ENCODE assay signal across 25 cellular contexts in genomic region chr17:78182504-78182903, GRCh38. TPM values are rescaled to one million over a fixed set of nuclear protein-coding genes. Genes with fewer than 3 reads are reported as not detected.
"Had no signal": no experiment of that assay in that cellular context is flagged by ENCODE, and none has a peak within 500 bp of the region (broad histone marks: within the 10 kb centered on the region; RNA-seq: fewer than 3 reads in every experiment).

No MANE protein-coding gene starts in this region.

- H3K9me3 Mint-ChIP-seq: immature natural killer cell; memory B cell; naive B cell; nephron progenitor cell; stimulated activated memory B cell treated with anti-CD40 and anti-IgM and Interleukin-4, amounts not matched to agents 10 μg/mL and 1 μg/mL and 100 μg/mL, for 72 hours; stimulated activated naive CD8-positive, alpha-beta T cell treated with anti-CD3 and anti-CD28 coated beads, Interleukin-15, Interleukin-2, amounts not matched to agents 100 ng/mL and 50 ng/mL, for 24 hours had no signal

- H3K4me3 Mint-ChIP-seq: immature natural killer cell; memory B cell; naive B cell; nephron progenitor cell; stimulated activated memory B cell treated with anti-CD40 and anti-IgM and Interleukin-4, amounts not matched to agents 10 μg/mL and 1 μg/mL and 100 μg/mL, for 72 hours; stimulated activated naive CD8-positive, alpha-beta T cell treated with anti-CD3 and anti-CD28 coated beads, Interleukin-15, Interleukin-2, amounts not matched to agents 100 ng/mL and 50 ng/mL, for 24 hours had no signal

- H3K36me3 Mint-ChIP-seq: immature natural killer cell, memory B cell, naive B cell had no signal

- H3K4me3 ChIP-seq: coronary artery, dorsolateral prefrontal cortex, gastrocnemius medialis, left ventricle myocardium inferior, lower lobe of right lung, spleen, tibial artery had no signal

- H3K27ac ChIP-seq: coronary artery, dorsolateral prefrontal cortex, gastrocnemius medialis, left ventricle myocardium inferior, lower lobe of right lung, neutrophil, spleen, tibial artery had no signal

- H3K27me3 ChIP-seq: dorsolateral prefrontal cortex, gastrocnemius medialis, neutrophil, spleen, tibial artery had no signal

- H3K9me3 ChIP-seq: gastrocnemius medialis, left ventricle myocardium inferior, lower lobe of right lung, neutrophil, spleen, tibial artery had no signal

- H3K36me3 ChIP-seq: gastrocnemius medialis, left ventricle myocardium inferior, lower lobe of right lung, neutrophil, tibial artery had no signal

- H3K27me3 Mint-ChIP-seq: memory B cell; naive B cell; stimulated activated memory B cell treated with anti-CD40 and anti-IgM and Interleukin-4, amounts not matched to agents 10 μg/mL and 1 μg/mL and 100 μg/mL, for 72 hours; stimulated activated naive CD8-positive, alpha-beta T cell treated with anti-CD3 and anti-CD28 coated beads, Interleukin-15, Interleukin-2, amounts not matched to agents 100 ng/mL and 50 ng/mL, for 24 hours had no signal

- H3K27ac Mint-ChIP-seq: memory B cell; nephron progenitor cell; stimulated activated memory B cell treated with anti-CD40 and anti-IgM and Interleukin-4, amounts not matched to agents 10 μg/mL and 1 μg/mL and 100 μg/mL, for 72 hours; stimulated activated naive CD8-positive, alpha-beta T cell treated with anti-CD3 and anti-CD28 coated beads, Interleukin-15, Interleukin-2, amounts not matched to agents 100 ng/mL and 50 ng/mL, for 24 hours had no signal

- DNase-seq: dorsolateral prefrontal cortex; effector CD8-positive, alpha-beta T cell; gastrocnemius medialis; glutamatergic neuron; immature natural killer cell; left cardiac atrium; left ventricle myocardium inferior; lower lobe of right lung; naive B cell; nephron progenitor cell; spleen; stimulated activated CD4-positive, alpha-beta T cell treated with anti-CD3 and anti-CD28 coated beads, Interleukin-15, amount 100 ng/mL, for 24 hours; stimulated activated CD4-positive, alpha-beta T cell treated with anti-CD3 and anti-CD28 coated beads, Interleukin-1b, Interleukin-23, amount 100 ng/mL, for 48 hours; stimulated activated CD4-positive, alpha-beta T cell treated with anti-CD3 and anti-CD28 coated beads, Interleukin-4, amount 100 ng/mL, for 24 hours; tibial artery had no signal

RNA-seq across cellular contexts. Expression of gene C17orf99, which starts 36.3 kb away (rescaled TPM):
- total RNA-seq: chondrocyte, fibroblast of villous mesenchyme, gastrocnemius medialis, left cardiac atrium, left ventricle myocardium inferior, lower lobe of right lung, osteoblast, pulmonary artery endothelial cell, temporal lobe had no signal
- polyA plus RNA-seq: immature natural killer cell had no signal
